In the genomic region with DNA sequence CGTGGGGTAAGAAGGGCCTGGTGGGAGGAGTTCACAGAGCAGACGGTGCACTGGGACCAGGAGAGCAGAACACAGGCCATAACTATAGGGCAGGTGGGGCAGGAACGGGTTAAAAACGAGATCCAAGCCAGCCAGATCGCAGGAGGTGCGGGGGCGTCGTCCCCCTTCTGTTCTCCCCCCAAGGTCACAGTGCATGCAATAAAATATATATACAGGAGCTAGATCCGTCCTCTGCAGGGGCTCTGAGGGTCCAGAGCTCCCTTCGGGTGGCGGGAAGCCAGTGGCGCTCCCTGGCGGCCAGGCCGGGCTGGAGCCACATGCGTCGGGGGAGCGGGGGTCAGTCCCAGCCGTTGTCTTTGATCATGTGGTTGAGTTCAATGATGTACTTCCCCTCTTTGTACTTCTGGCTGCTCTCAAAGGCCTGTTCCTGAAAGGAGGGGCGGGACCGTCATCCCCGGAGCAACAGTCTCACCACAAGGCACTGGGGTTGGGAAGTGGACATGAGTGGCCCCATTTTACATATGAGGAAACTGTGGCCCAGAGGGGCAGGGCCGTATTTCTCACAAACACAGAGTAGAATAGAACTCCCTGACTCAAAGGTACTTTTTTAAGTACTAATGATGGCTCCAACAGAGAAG, we compare ENCODE assay signal across 8 cellular contexts. TPM values are rescaled to one million over a fixed set of nuclear protein-coding genes. Genes with fewer than 3 reads are reported as not detected.
DNase-seq lines count a peak whose midpoint lies in the region; ATAC-seq and TF ChIP-seq lines count a peak whose summit lies in the region.

No MANE protein-coding gene starts in this region.

- H3K36me3 ChIP-seq in BLaER1 = peaks cover 19% of the 10 kb centered on the region

- peaks cover 9% of the 10 kb centered on the region for H4K20me1 ChIP-seq in BLaER1

- H3K4me3 ChIP-seq in BLaER1 (peak overlapping the region; percentile 70), epithelial cell of proximal tubule (ENCODE audit: low read depth, low read length) (peak overlapping the region; percentile 74)

- TF ChIP-seq CTCF in epithelial cell of proximal tubule (conservative IDR thresholded peaks at IDR 0.05; ENCODE audit: low read depth, low read length) = peak; percentile 77

- peak overlapping the region; percentile 81 for H3K9ac ChIP-seq in BLaER1

- H3K27me3 ChIP-seq in BLaER1 = no peaks in the 10 kb centered on the region

- ATAC-seq in GM19025 (IDR thresholded peaks at IDR 0.05; ENCODE audit: low read depth, unreplicated experiment) (peak; percentile 30), HG03354 (IDR thresholded peaks at IDR 0.05; ENCODE audit: poor library complexity, severe bottlenecking, unreplicated experiment) (peak; percentile 48)

- H3K4me2 ChIP-seq in BLaER1 = peak overlapping the region; percentile 96

- H3K27ac ChIP-seq in BLaER1 = peak overlapping the region; percentile 84

- DNase-seq in NCI-H82 (lab: John Stamatoyannopoulos, UW) = peak; percentile 87
- peak; percentile 29 for DNase-seq in activated CD8-positive, alpha-beta memory T cell treated with anti-CD3 and anti-CD28 coated beads, Interleukin-2, amount 50 U/mL, for 24 hours (ENCODE audit: extremely low read depth)
- no peak for DNase-seq in epithelial cell of proximal tubule (ENCODE audit: low read depth)
- DNase-seq in mucosa of gallbladder (ENCODE audit: low spot score) = peak; percentile 76
- DNase-seq in stimulated activated naive CD4-positive, alpha-beta T cell (lab: John Stamatoyannopoulos, UW) = peak; percentile 34 to 66 (median 51)

- peaks cover 12% of the 10 kb centered on the region for H3K9me3 ChIP-seq in BLaER1

- peaks cover 70% of the 10 kb centered on the region for H3K4me1 ChIP-seq in BLaER1

RNA-seq across cellular contexts. Expression of a gene that starts 0.8 kb away (rescaled TPM):
- total RNA-seq in epithelial cell of proximal tubule (0.07 and 1.3 TPM in 2 replicates), mucosa of gallbladder (3.7 TPM)

RNA-seq across cellular contexts. Expression of a gene that starts 3.5 kb away (rescaled TPM):
- total RNA-seq in epithelial cell of proximal tubule = 16.0 and 41.3 TPM in 2 replicates
- 81.7 TPM for total RNA-seq in mucosa of gallbladder

RNA-seq across cellular contexts. Expression of a gene that starts 16.7 kb away (rescaled TPM):
- 98.4 and 178 TPM in 2 replicates for total RNA-seq in epithelial cell of proximal tubule
- 95.3 TPM for total RNA-seq in mucosa of gallbladder

RNA-seq across cellular contexts. Expression of a gene that starts 20.8 kb away (rescaled TPM):
- 0.72 TPM in 1 of 2 replicates, not detected in the other for total RNA-seq in epithelial cell of proximal tubule
- 11.2 TPM for total RNA-seq in mucosa of gallbladder

RNA-seq across cellular contexts. Expression of a gene that starts 26.9 kb away (rescaled TPM):
- total RNA-seq in epithelial cell of proximal tubule (1,398 and 2,089 TPM in 2 replicates), mucosa of gallbladder (1,422 TPM)
